In genomic region chr11:117671370-117671769, GRCh38 we compare ENCODE assay signal across 1 cellular context.
TF ChIP-seq lines count a peak whose summit lies in the region.

No MANE protein-coding gene starts in this region.

TF ChIP-seq in GM23338, 12 proteins besides CTCF, POLR2A, EP300 and RAD21 (continued from another document):
- TF ChIP-seq EZH2phosphoT487 (IDR thresholded peaks at IDR 0.05; ENCODE audit: unreplicated experiment) (no peak), REST (IDR thresholded peaks at IDR 0.05; ENCODE audit: unreplicated experiment) (no peak)
